In the genomic region with DNA sequence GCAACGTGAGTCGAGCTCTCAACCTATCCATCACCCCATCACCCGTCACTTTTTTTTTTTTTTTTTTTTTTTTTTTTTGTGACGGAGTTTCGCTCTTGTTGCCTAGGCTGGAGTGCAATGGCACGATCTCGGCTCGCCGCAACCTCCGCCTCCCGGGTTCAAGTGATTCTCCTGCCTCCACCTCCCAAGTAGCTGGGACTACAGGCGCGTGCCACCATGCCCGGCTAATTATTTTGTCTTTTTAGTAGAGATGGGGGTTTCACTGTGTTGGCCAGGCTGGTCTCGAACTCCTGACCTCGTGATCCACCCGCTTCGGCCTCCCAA, we compare ENCODE assay signal across 8 cellular contexts. TPM values are rescaled to one million over a fixed set of nuclear protein-coding genes. Genes with fewer than 3 reads are reported as not detected.
DNase-seq lines count a peak whose midpoint lies in the region; ATAC-seq and TF ChIP-seq lines count a peak whose summit lies in the region.
"Not testable (repeated sequence)": the region's sequence is repeated elsewhere in the genome, so short reads cannot be mapped to it uniquely, and the experiment has no call there.

No MANE protein-coding gene starts in this region.

- H3K9me2 ChIP-seq in MM.1S (replicated peaks; ENCODE audit: insufficient read depth, low read length); neural cell (ENCODE audit: insufficient read depth, low read length): not testable (repeated sequence)

- H3K4me2 ChIP-seq in MM.1S (ENCODE audit: low read depth, low read length), result peak overlapping the region; percentile 86
- H3K4me2 ChIP-seq in neural cell (ENCODE audit: low read length), result peak overlapping the region; percentile 86

- POLR2A ChIA-PET in CD4-positive, alpha-beta T cell (lab: Charles Lee), result interaction anchor here (0.6 to 4.2 kb wide), 16 partner anchors 12 to 1582 kb away, joined by 3 to 44 read pairs (median 4); a partner anchor contains a TSS

- H3K4me1 ChIP-seq in HAP-1; MM.1S (ENCODE audit: low read length): not testable (repeated sequence)
- peaks cover 10% of the 10 kb centered on the region for H3K4me1 ChIP-seq in suprapubic skin

- peak overlapping the region; percentile 44 for H3K4me3 ChIP-seq in HAP-1
- peak overlapping the region; percentile 86 for H3K4me3 ChIP-seq in MM.1S (ENCODE audit: low read length)
- H3K4me3 ChIP-seq in iPS-11a (ENCODE audit: low read depth, low read length), result peak overlapping the region; percentile 62
- H3K4me3 ChIP-seq in neural cell (ENCODE audit: low read length), result peak overlapping the region; percentile 69
- peak overlapping the region; percentile 55 for H3K4me3 ChIP-seq in suprapubic skin

- H3K27ac ChIP-seq in CD4-positive, alpha-beta T cell (ENCODE audit: low read depth, low read length), result peak overlapping the region; percentile 75
- peak overlapping the region; percentile 69 for H3K27ac ChIP-seq in MM.1S (ENCODE audit: low read length)
- peak overlapping the region; percentile 92 for H3K27ac ChIP-seq in neural cell (ENCODE audit: low read length)
- H3K27ac ChIP-seq in suprapubic skin, result peak overlapping the region; percentile 85

- not testable (repeated sequence) for TF ChIP-seq RAD21 in neural cell (conservative IDR thresholded peaks at IDR 0.05)

- ATAC-seq in CD4-positive, alpha-beta T cell (ENCODE audit: poor library complexity), result peak; percentile 56

- not testable (repeated sequence) for TF ChIP-seq POLR2A in suprapubic skin (IDR thresholded peaks at IDR 0.05)

- H3K27me3 ChIP-seq in CD4-positive, alpha-beta T cell (ENCODE audit: control insufficient read depth, insufficient read depth, low read length); HAP-1 (ENCODE audit: low read depth); MM.1S (replicated peaks; ENCODE audit: insufficient read depth, low read length); neural cell (ENCODE audit: insufficient read depth, low read depth, low read length); suprapubic skin: not testable (repeated sequence)

- intact Hi-C loops in CD4-positive, alpha-beta T cell (cut with DNase I, micrococcal nuclease), result loop anchor here (1.0 to 2.0 kb wide), 2 partner anchors 11 to 86 kb away; a partner anchor contains a TSS
- intact Hi-C loops in dendritic cell treated with granulocyte-macrophage colony-stimulating factor and Interleukin-4, amounts not matched to agents 40 ng/mL and 50 ng/mL, for 4 days (cut with micrococcal nuclease), result loop anchor here (1.0 kb wide), 1 partner anchor 11 kb away; no protein-coding TSS in a partner anchor

- peak overlapping the region; percentile 89 for H3K27ac Mint-ChIP-seq in CD4-positive, alpha-beta T cell
- peak overlapping the region; percentile 97 for H3K27ac Mint-ChIP-seq in activated T-cell treated with anti-CD3 and anti-CD28 coated beads, Interleukin-2, amount 50 U/mL, for 24 hours
- peak overlapping the region; percentile 95 for H3K27ac Mint-ChIP-seq in dendritic cell treated with granulocyte-macrophage colony-stimulating factor and Interleukin-4, amounts not matched to agents 40 ng/mL and 50 ng/mL, for 4 days

- not testable (repeated sequence) for H3K9me3 ChIP-seq in CD4-positive, alpha-beta T cell (ENCODE audit: control insufficient read depth, low read length); HAP-1; MM.1S (replicated peaks; ENCODE audit: insufficient read depth, low read length); neural cell (ENCODE audit: low read length); suprapubic skin

- DNase-seq in CD4-positive, alpha-beta T cell; HAP-1 (ENCODE audit: low spot score in 2 of 2); MM.1S; activated T-cell treated with anti-CD3 and anti-CD28 coated beads, Interleukin-2, amount 50 U/mL, for 24 hours; suprapubic skin (ENCODE audit: low spot score in 2 of 2): not testable (repeated sequence)

- peak overlapping the region; percentile 91 for H3K4me3 Mint-ChIP-seq in CD4-positive, alpha-beta T cell
- H3K4me3 Mint-ChIP-seq in activated T-cell treated with anti-CD3 and anti-CD28 coated beads, Interleukin-2, amount 50 U/mL, for 24 hours, result peak overlapping the region; percentile 94
- H3K4me3 Mint-ChIP-seq in dendritic cell treated with granulocyte-macrophage colony-stimulating factor and Interleukin-4, amounts not matched to agents 40 ng/mL and 50 ng/mL, for 4 days, result peak overlapping the region; percentile 86

- TF ChIP-seq CTCF in CD4-positive, alpha-beta T cell (IDR thresholded peaks at IDR 0.05); MM.1S (IDR thresholded peaks at IDR 0.05; ENCODE audit: low read length); neural cell (IDR thresholded peaks at IDR 0.05; ENCODE audit: poor library complexity, severe bottlenecking); suprapubic skin (IDR thresholded peaks at IDR 0.05): not testable (repeated sequence)

- H3F3A ChIP-seq in MM.1S (ENCODE audit: insufficient read depth, low read length), result peaks cover 13% of the 10 kb centered on the region; the same call in 1 of the 2 replicates
- H3F3A ChIP-seq in neural cell (ENCODE audit: insufficient read depth, low read length, poor library complexity, severe bottlenecking), result not testable (repeated sequence)

- H3K36me3 Mint-ChIP-seq in CD4-positive, alpha-beta T cell (ENCODE audit: low read depth); activated T-cell treated with anti-CD3 and anti-CD28 coated beads, Interleukin-2, amount 50 U/mL, for 24 hours (ENCODE audit: low read depth); dendritic cell treated with granulocyte-macrophage colony-stimulating factor and Interleukin-4, amounts not matched to agents 40 ng/mL and 50 ng/mL, for 4 days (ENCODE audit: low read depth): not testable (repeated sequence)

- H4K20me1 ChIP-seq in MM.1S (ENCODE audit: insufficient read depth, low read length); neural cell (ENCODE audit: insufficient read depth): not testable (repeated sequence)

- not testable (repeated sequence) for H3K36me3 ChIP-seq in HAP-1 (replicated peaks); MM.1S (replicated peaks; ENCODE audit: insufficient read depth, low read length); neural cell (ENCODE audit: insufficient read depth, low read length); suprapubic skin

- in situ Hi-C loops in HAP-1 (cut with MboI; ENCODE audit: low sequenced_read_pairs), result not testable (repeated sequence)

- H3K9ac ChIP-seq in MM.1S (ENCODE audit: low read length) (peak overlapping the region; percentile 81; the same call in 1 of the 2 replicates), neural cell (ENCODE audit: low read length) (peak overlapping the region; percentile 81)

- H3K9me3 Mint-ChIP-seq in CD4-positive, alpha-beta T cell; activated T-cell treated with anti-CD3 and anti-CD28 coated beads, Interleukin-2, amount 50 U/mL, for 24 hours; dendritic cell treated with granulocyte-macrophage colony-stimulating factor and Interleukin-4, amounts not matched to agents 40 ng/mL and 50 ng/mL, for 4 days: not testable (repeated sequence)

- peaks cover 14% of the 10 kb centered on the region for H3K79me2 ChIP-seq in MM.1S (ENCODE audit: low read length)
- H3K79me2 ChIP-seq in neural cell (replicated peaks; ENCODE audit: insufficient read depth, low read length), result not testable (repeated sequence)

- peaks cover 19% of the 10 kb centered on the region for H3K4me1 Mint-ChIP-seq in CD4-positive, alpha-beta T cell (ENCODE audit: low read depth)
- H3K4me1 Mint-ChIP-seq in activated T-cell treated with anti-CD3 and anti-CD28 coated beads, Interleukin-2, amount 50 U/mL, for 24 hours (ENCODE audit: low read depth), result peaks cover 23% of the 10 kb centered on the region
- H3K4me1 Mint-ChIP-seq in dendritic cell treated with granulocyte-macrophage colony-stimulating factor and Interleukin-4, amounts not matched to agents 40 ng/mL and 50 ng/mL, for 4 days (ENCODE audit: low read depth), result peaks cover 47% of the 10 kb centered on the region

- CTCF ChIA-PET in CD4-positive, alpha-beta T cell (lab: Charles Lee), result interaction anchor here (0.8 to 1.7 kb wide), 8 partner anchors 12 to 1553 kb away, joined by 3 to 12 read pairs (median 4); a partner anchor contains a TSS

- WGBS in suprapubic skin, result 32% methylated on average over 14 of the region's 18 CpGs

- H3K27me3 Mint-ChIP-seq in CD4-positive, alpha-beta T cell; activated T-cell treated with anti-CD3 and anti-CD28 coated beads, Interleukin-2, amount 50 U/mL, for 24 hours; dendritic cell treated with granulocyte-macrophage colony-stimulating factor and Interleukin-4, amounts not matched to agents 40 ng/mL and 50 ng/mL, for 4 days: not testable (repeated sequence)

- TF ChIP-seq EP300 in neural cell (conservative IDR thresholded peaks at IDR 0.05; ENCODE audit: poor library complexity, severe bottlenecking); suprapubic skin (IDR thresholded peaks at IDR 0.05): not testable (repeated sequence)

- H2AFZ ChIP-seq in MM.1S (ENCODE audit: low read length), result peak overlapping the region; percentile 89
- peak overlapping the region; percentile 71 for H2AFZ ChIP-seq in neural cell (ENCODE audit: low read depth, low read length)

RNA-seq across cellular contexts. Expression of a gene that starts 0.4 kb away (rescaled TPM):
- 1 to 10 TPM; 2.2 to 2.7 TPM for total RNA-seq in CD4-positive, alpha-beta T cell
- 5.2 and 5.7 TPM in 2 replicates for polyA plus RNA-seq in neural cell
- polyA minus RNA-seq in neural cell, result 2.7 TPM in 2 replicates
- total RNA-seq in suprapubic skin, result 1 to 10 TPM in 2 of 4 donors, under 1 TPM in 1, not detected in 1; 0.42 to 1.9 (median 1.3) TPM

RNA-seq across cellular contexts. Expression of a gene that starts 12.0 kb away (rescaled TPM):
- total RNA-seq in CD4-positive, alpha-beta T cell, result 10 to 100 TPM; 25.9 to 28.3 TPM
- polyA plus RNA-seq in neural cell, result 136 and 148 TPM in 2 replicates
- 196 and 204 TPM in 2 replicates for polyA minus RNA-seq in neural cell
- total RNA-seq in suprapubic skin, result 10 to 100 TPM; 40.5 to 81.9 (median 72.9) TPM

RNA-seq across cellular contexts. Expression of a gene that starts 35.8 kb away (rescaled TPM):
- 10 to 100 TPM; 19.2 to 23.4 TPM for total RNA-seq in CD4-positive, alpha-beta T cell
- polyA plus RNA-seq in neural cell, result 27.7 and 29.6 TPM in 2 replicates
- polyA minus RNA-seq in neural cell, result 52.7 and 52.8 TPM in 2 replicates
- total RNA-seq in suprapubic skin, result 10 to 100 TPM; 44.3 to 55.1 (median 47.3) TPM
